ENCODE assay signal across 7 cellular contexts in the genomic region with DNA sequence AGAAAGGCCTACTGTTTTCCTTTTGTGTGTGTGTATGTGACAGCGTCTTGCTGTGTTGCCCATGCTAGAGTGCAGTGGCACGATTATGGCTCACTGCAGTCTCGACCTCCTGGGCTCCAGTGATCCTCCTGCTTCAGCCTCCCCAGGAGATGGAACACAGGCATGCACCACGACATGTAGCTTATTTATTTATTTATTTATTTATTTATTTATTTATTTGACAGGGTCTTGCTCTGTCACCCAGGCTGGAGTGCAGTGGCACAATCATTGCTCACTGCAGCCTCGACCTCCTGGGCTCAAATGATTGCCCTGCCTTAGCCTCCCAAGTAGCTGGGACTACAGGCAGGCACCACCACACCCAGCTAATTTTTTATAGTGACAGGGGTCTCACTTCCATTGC.
DNase-seq lines count a peak whose midpoint lies in the region; ATAC-seq and TF ChIP-seq lines count a peak whose summit lies in the region.
"Not testable (repeated sequence)": the region's sequence is repeated elsewhere in the genome, so short reads cannot be mapped to it uniquely, and the experiment has no call there.

No MANE protein-coding gene starts in this region.

- not testable (repeated sequence) for H4K8ac ChIP-seq in mesenchymal stem cell (ENCODE audit: low read length); trophoblast cell (ENCODE audit: low read depth, low read length)

- H3K9me3 Mint-ChIP-seq in chondrocyte (ENCODE audit: low read depth) = not testable (repeated sequence)

- H3K4ac ChIP-seq in mesenchymal stem cell (ENCODE audit: low read depth in 1 of 2, low read length in 2 of 2) = not testable (repeated sequence)
- H3K4ac ChIP-seq in trophoblast cell (ENCODE audit: low read depth, low read length) = peak overlapping the region; percentile 92

- TF ChIP-seq CTCF in chondrocyte (IDR thresholded peaks at IDR 0.05); fibroblast of lung (conservative IDR thresholded peaks at IDR 0.05 in 1 of 2, IDR thresholded peaks at IDR 0.05 in 1 of 2; ENCODE audit: low read depth in 1 of 2, low read length in 2 of 2); thoracic aorta (IDR thresholded peaks at IDR 0.05): not testable (repeated sequence)

- H2AK5ac ChIP-seq in mesenchymal stem cell (ENCODE audit: low read length, severe bottlenecking) (peak overlapping the region; percentile 83), trophoblast cell (ENCODE audit: low read length) (peak overlapping the region; percentile 83)

- H3K9ac ChIP-seq in GM23248 (peak overlapping the region; percentile 44), mesenchymal stem cell (ENCODE audit: low read length) (peak overlapping the region; percentile 79)
- not testable (repeated sequence) for H3K9ac ChIP-seq in fibroblast of lung (ENCODE audit: insufficient read depth, low read length); trophoblast cell (ENCODE audit: low read length)

- in situ Hi-C loops in GM23248 (cut with MboI) = not testable (repeated sequence)

- H2BK12ac ChIP-seq in mesenchymal stem cell (ENCODE audit: low read length in 2 of 2) = not testable (repeated sequence)
- H2BK12ac ChIP-seq in trophoblast cell (ENCODE audit: low read length) = peak overlapping the region; percentile 78

- not testable (repeated sequence) for H3K27me3 Mint-ChIP-seq in chondrocyte (ENCODE audit: low read depth)

- not testable (repeated sequence) for H3K4me3 Mint-ChIP-seq in chondrocyte (ENCODE audit: unreplicated experiment)

- H3K4me2 ChIP-seq in GM23248 (ENCODE audit: unreplicated experiment) = peak overlapping the region; percentile 72
- not testable (repeated sequence) for H3K4me2 ChIP-seq in fibroblast of lung (ENCODE audit: extremely low read depth, insufficient read depth, low read length); mesenchymal stem cell (ENCODE audit: low read length, poor library complexity, severe bottlenecking); trophoblast cell (ENCODE audit: low read length)

- H3K79me2 ChIP-seq in GM23248 (ENCODE audit: insufficient read depth) = peaks cover 17% of the 10 kb centered on the region; the same call in 1 of the 2 replicates
- not testable (repeated sequence) for H3K79me2 ChIP-seq in fibroblast of lung (ENCODE audit: control insufficient read depth, insufficient read depth, low read length); trophoblast cell (ENCODE audit: control insufficient read depth, insufficient read depth, low read length, poor library complexity)

- not testable (repeated sequence) for H3K23ac ChIP-seq in mesenchymal stem cell (ENCODE audit: low read length in 2 of 2); trophoblast cell (ENCODE audit: low read length)

- peak overlapping the region; percentile 73 for H2BK5ac ChIP-seq in mesenchymal stem cell (ENCODE audit: low read depth, low read length, poor library complexity, severe bottlenecking)
- H2BK5ac ChIP-seq in trophoblast cell (ENCODE audit: low read depth, low read length, poor library complexity) = peak overlapping the region; percentile 60

- H2BK120ac ChIP-seq in mesenchymal stem cell (ENCODE audit: low read depth, low read length) = not testable (repeated sequence)
- peak overlapping the region; percentile 72 for H2BK120ac ChIP-seq in trophoblast cell (ENCODE audit: insufficient read depth, low read length, poor library complexity)

- not testable (repeated sequence) for H3K9me3 ChIP-seq in GM23248 (ENCODE audit: low read depth); SJSA1 (replicated peaks); fibroblast of lung (ENCODE audit: control insufficient read depth, insufficient read depth, low read depth, low read length); mesenchymal stem cell (ENCODE audit: control insufficient read depth, low read length); trophoblast cell (ENCODE audit: insufficient read depth, low read depth, low read length); thoracic aorta

- H3K79me1 ChIP-seq in mesenchymal stem cell (replicated peaks; ENCODE audit: low read length, poor library complexity, severe bottlenecking) = not testable (repeated sequence)
- H3K79me1 ChIP-seq in trophoblast cell (ENCODE audit: low read length) = peaks cover 28% of the 10 kb centered on the region

- ATAC-seq in thoracic aorta (ENCODE audit: insufficient number of reproducible peaks, low FRiP score, low read depth) = not testable (repeated sequence)

- H3K27me3 ChIP-seq in GM23248 (replicated peaks; ENCODE audit: insufficient read depth); SJSA1 (replicated peaks); fibroblast of lung (ENCODE audit: control insufficient read depth, insufficient read depth, low read length); mesenchymal stem cell (ENCODE audit: control insufficient read depth in 1 of 2, insufficient read depth in 1 of 2, low read length in 2 of 2); trophoblast cell (ENCODE audit: insufficient read depth, low read length); thoracic aorta (replicated peaks; ENCODE audit: insufficient read depth): not testable (repeated sequence)

- H3K27ac ChIP-seq in GM23248 (peak overlapping the region; percentile 90), SJSA1 (peak overlapping the region; percentile 99), fibroblast of lung (ENCODE audit: insufficient read depth, low read length) (peak overlapping the region; percentile 83), mesenchymal stem cell (ENCODE audit: low read length, poor library complexity, severe bottlenecking) (peak overlapping the region; percentile 100), trophoblast cell (ENCODE audit: low read depth, low read length) (peak overlapping the region; percentile 21), thoracic aorta (peak overlapping the region; percentile 82 to 89)

- H2AFZ ChIP-seq in GM23248; fibroblast of lung (ENCODE audit: low read length); mesenchymal stem cell (ENCODE audit: low read depth, low read length); trophoblast cell (ENCODE audit: insufficient read depth, low read length, poor library complexity): not testable (repeated sequence)

- not testable (repeated sequence) for H2BK15ac ChIP-seq in mesenchymal stem cell (ENCODE audit: low read depth, poor library complexity, severe bottlenecking)

- H4K20me1 ChIP-seq in GM23248 (ENCODE audit: insufficient read depth); fibroblast of lung (ENCODE audit: control insufficient read depth, extremely low read depth, insufficient read depth, low read length): not testable (repeated sequence)

- H3K27ac Mint-ChIP-seq in chondrocyte (ENCODE audit: unreplicated experiment) = peak overlapping the region; percentile 92

- not testable (repeated sequence) for DNase-seq in GM23248; SJSA1 (ENCODE audit: low read depth in 1 of 2, low spot score in 2 of 2); chondrocyte (ENCODE audit: low spot score); fibroblast of lung (ENCODE audit: low read depth in 2 of 2); mesenchymal stem cell; trophoblast cell; thoracic aorta (ENCODE audit: low spot score)

- H3K36me3 Mint-ChIP-seq in chondrocyte (ENCODE audit: low read depth) = peaks cover 24% of the 10 kb centered on the region

- not testable (repeated sequence) for H3K14ac ChIP-seq in mesenchymal stem cell (ENCODE audit: low read length in 2 of 2)
- peak overlapping the region; percentile 37 for H3K14ac ChIP-seq in trophoblast cell (ENCODE audit: low read length)

- not testable (repeated sequence) for H3K4me3 ChIP-seq in GM23248; SJSA1; fibroblast of lung (replicated peaks in 1 of 4; ENCODE audit: control extremely low read depth in 1 of 4, insufficient read depth in 1 of 4, low read depth in 3 of 4, low read length in 4 of 4); mesenchymal stem cell (ENCODE audit: insufficient read depth in 1 of 2, low read depth in 1 of 2, low read length in 2 of 2); trophoblast cell (ENCODE audit: low read depth, low read length); thoracic aorta

- H3K4me1 Mint-ChIP-seq in chondrocyte (ENCODE audit: low read depth) = peaks cover 61% of the 10 kb centered on the region

- not testable (repeated sequence) for H3K36me3 ChIP-seq in GM23248 (ENCODE audit: low read depth); fibroblast of lung (ENCODE audit: control insufficient read depth, insufficient read depth, low read length); trophoblast cell (ENCODE audit: control insufficient read depth in 1 of 2, insufficient read depth in 2 of 2, low read length in 2 of 2); thoracic aorta
- H3K36me3 ChIP-seq in SJSA1 (peaks cover 17% of the 10 kb centered on the region), mesenchymal stem cell (ENCODE audit: control insufficient read depth in 1 of 2, insufficient read depth in 2 of 2, low read depth in 1 of 2, low read length in 2 of 2) (peaks cover 6 to 49% of the 10 kb centered on the region in 2 experiments)

- not testable (repeated sequence) for H4K91ac ChIP-seq in mesenchymal stem cell (ENCODE audit: low read length)
- peak overlapping the region; percentile 67 for H4K91ac ChIP-seq in trophoblast cell (ENCODE audit: low read depth, low read length)

- peaks cover 40% of the 10 kb centered on the region for H3K4me1 ChIP-seq in GM23248 (ENCODE audit: insufficient read depth)
- peaks cover 46% of the 10 kb centered on the region for H3K4me1 ChIP-seq in SJSA1 (replicated peaks)
- peaks cover 14% of the 10 kb centered on the region for H3K4me1 ChIP-seq in fibroblast of lung (ENCODE audit: control insufficient read depth, extremely low read depth, insufficient read depth, low read length)
- not testable (repeated sequence) for H3K4me1 ChIP-seq in mesenchymal stem cell (ENCODE audit: control insufficient read depth, insufficient read depth, low read depth, low read length); trophoblast cell (ENCODE audit: control insufficient read depth in 1 of 2, insufficient read depth in 2 of 2, low read length in 2 of 2)
- peaks cover 36 to 49% of the 10 kb centered on the region in 2 donors for H3K4me1 ChIP-seq in thoracic aorta (ENCODE audit: control insufficient read depth in 1 of 2, low read depth in 2 of 2)

- H4K12ac ChIP-seq in trophoblast cell (ENCODE audit: low read depth, low read length) = not testable (repeated sequence)

- not testable (repeated sequence) for H3K9me2 ChIP-seq in GM23248 (ENCODE audit: insufficient read depth)

- 94 to 96% methylated on average over 5 of the region's 5 CpGs for WGBS in GM23248 (ENCODE audit: low coverage in 1 of 2, low lambda C conversion rate in 2 of 2, missing lambda C conversion rate in 2 of 2), 2 experiments
- 99% methylated on average over 4 of the region's 5 CpGs for WGBS in mesenchymal stem cell
- no CpG with 5 or more reads among the region's 5 CpGs for WGBS in trophoblast cell (ENCODE audit: extremely low coverage, insufficient coverage, insufficient read length)

- H3K18ac ChIP-seq in mesenchymal stem cell (ENCODE audit: low read depth in 1 of 2, low read length in 2 of 2) = not testable (repeated sequence)
- peak overlapping the region; percentile 69 for H3K18ac ChIP-seq in trophoblast cell (ENCODE audit: low read length)

- peaks cover 47% of the 10 kb centered on the region for H3F3A ChIP-seq in GM23248 (ENCODE audit: insufficient read depth)

Comparison
In these comparisons a context has a peak if more than half of its experiments do, and no peak if none do; other contexts are left out.
1. H3K27ac ChIP-seq: peak in every context shown above with its lines; median percentile 100 in mesenchymal stem cell; 99 in SJSA1; 90 in GM23248; 86 in thoracic aorta; 83 in fibroblast of lung; 21 in trophoblast cell.